Comparison of ENCODE assay signal across 1 cellular context in the genomic region with DNA sequence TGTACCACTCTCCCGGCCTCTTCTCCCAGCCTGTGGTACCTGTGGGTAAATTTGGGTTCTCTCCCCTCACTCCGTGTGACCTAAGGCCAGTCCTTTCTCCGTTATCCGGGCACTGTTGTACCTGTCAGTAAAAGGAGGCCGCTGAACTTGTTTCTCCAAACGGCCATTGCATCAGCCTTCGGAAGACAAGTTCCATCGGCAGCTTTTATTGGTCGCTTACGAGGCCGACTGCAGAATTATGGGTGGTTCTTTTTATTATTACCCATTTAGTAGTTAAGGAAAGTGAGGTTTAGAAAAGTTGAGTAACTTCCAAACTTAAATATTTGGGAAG.
TF ChIP-seq lines count a peak whose summit lies in the region.

No MANE protein-coding gene starts in this region.

TF ChIP-seq in IMR-90, 13 proteins besides CTCF, POLR2A, EP300 and RAD21:
- TF ChIP-seq, protein P1, sequence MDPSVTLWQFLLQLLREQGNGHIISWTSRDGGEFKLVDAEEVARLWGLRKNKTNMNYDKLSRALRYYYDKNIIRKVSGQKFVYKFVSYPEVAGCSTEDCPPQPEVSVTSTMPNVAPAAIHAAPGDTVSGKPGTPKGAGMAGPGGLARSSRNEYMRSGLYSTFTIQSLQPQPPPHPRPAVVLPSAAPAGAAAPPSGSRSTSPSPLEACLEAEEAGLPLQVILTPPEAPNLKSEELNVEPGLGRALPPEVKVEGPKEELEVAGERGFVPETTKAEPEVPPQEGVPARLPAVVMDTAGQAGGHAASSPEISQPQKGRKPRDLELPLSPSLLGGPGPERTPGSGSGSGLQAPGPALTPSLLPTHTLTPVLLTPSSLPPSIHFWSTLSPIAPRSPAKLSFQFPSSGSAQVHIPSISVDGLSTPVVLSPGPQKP (IDR thresholded peaks at IDR 0.05; ENCODE audit: borderline replicate concordance, low read depth, low read length): no peak
- TF ChIP-seq CEBPB (IDR thresholded peaks at IDR 0.05; ENCODE audit: low read depth, low read length): peak; percentile 64
- TF ChIP-seq BHLHE40 (IDR thresholded peaks at IDR 0.05; ENCODE audit: low read depth, low read length): no peak
